In genomic region chr18:35513181-35513932, GRCh38 we compare ENCODE assay signal across 1 cellular context.
TF ChIP-seq lines count a peak whose summit lies in the region.

No MANE protein-coding gene starts in this region.

TF ChIP-seq in HCT116, 20 proteins besides CTCF, POLR2A, EP300 and RAD21 (continued from another document):
- no peak for TF ChIP-seq REST (IDR thresholded peaks at IDR 0.05; ENCODE audit: low read depth)
- no peak for TF ChIP-seq ELF1 (IDR thresholded peaks at IDR 0.05; ENCODE audit: borderline replicate concordance, low read depth)
